In genomic region chr4:134122903-134123302, GRCh38 we compare ENCODE assay signal across 34 cellular contexts.
"Had no signal": no experiment of that assay in that cellular context is flagged by ENCODE, and none has a peak within 500 bp of the region (broad histone marks: within the 10 kb centered on the region; RNA-seq: fewer than 3 reads in every experiment).

No MANE protein-coding gene starts in this region.

- H3K36me3 ChIP-seq: MG63 had no signal

- H3K4me3 ChIP-seq: MG63 had no signal

- DNase-seq: Karpas-422, Kasumi-1, MG63, MM.1S, MV-4-11, NCI-H1048, NCI-H1092, NCI-H1092 treated with DMSO at 0.1 percent for 48 hours, NCI-H1105, NCI-H1105 treated with DMSO at 0.1 percent for 48 hours, NCI-H1417, NCI-H1417 treated with DMSO at 0.1 percent for 48 hours, NCI-H1436, NCI-H1436 treated with DMSO at 0.1 percent for 48 hours, NCI-H146, NCI-H1694, NCI-H1694 treated with DMSO at 0.1 percent for 48 hours, NCI-H187, NCI-H187 treated with DMSO at 0.1 percent for 48 hours, NCI-H1930, NCI-H2029, NCI-H2029 treated with DMSO at 0.1 percent for 48 hours, NCI-H2081, NCI-H2081 treated with DMSO at 0.1 percent for 48 hours, NCI-H2107, NCI-H2171, NCI-H2171 treated with DMSO at 0.1 percent for 48 hours, NCI-H2227 treated with DMSO at 0.1 percent for 48 hours, NCI-H226, NCI-H345, NCI-H446, NCI-H446 treated with DMSO at 0.1 percent for 48 hours, NCI-H510A, NCI-H510A treated with DMSO at 0.1 percent for 48 hours had no signal

- H3K9me3 ChIP-seq: MG63 had no signal

- H3K27me3 ChIP-seq: MG63 had no signal
